Comparison of ENCODE assay signal across 10 cellular contexts in genomic region chr6:11427827-11428245, GRCh38.
A peak's percentile ranks its signal among the peaks of the same experiment; 100 is the strongest.
DNase-seq lines count a peak whose midpoint lies in the region; ATAC-seq and TF ChIP-seq lines count a peak whose summit lies in the region.
"Had no signal": no experiment of that assay in that cellular context is flagged by ENCODE, and none has a peak within 500 bp of the region (broad histone marks: within the 10 kb centered on the region; RNA-seq: fewer than 3 reads in every experiment).

No MANE protein-coding gene starts in this region.

- H3K27me3 ChIP-seq in subcutaneous abdominal adipose tissue (ENCODE audit: control insufficient read depth in 5 of 5, insufficient read depth in 4 of 5, low read length in 5 of 5): no peaks in the 10 kb centered on the region

- POLR2A ChIA-PET in HEK293 (lab: Yijun Ruan, JAX): interaction anchor here (1.0 kb wide), 1 partner anchor 150 kb away, joined by 3 read pairs; no protein-coding TSS in a partner anchor

- H3K27ac ChIP-seq in HEK293 (ENCODE audit: extremely low read depth, low read depth, low read length): no peak overlapping the region
- H3K27ac ChIP-seq in subcutaneous abdominal adipose tissue (ENCODE audit: low read depth, low read length): peak overlapping the region; percentile 83

- H3K9me3 ChIP-seq in HEK293 (ENCODE audit: control insufficient read depth, insufficient read depth, low read depth, low read length) (no peaks in the 10 kb centered on the region), subcutaneous abdominal adipose tissue (ENCODE audit: control insufficient read depth in 5 of 5, low read length in 5 of 5) (no peaks in the 10 kb centered on the region)

- H3K4me3 ChIP-seq in HEK293 (ENCODE audit: low read depth, low read length) (no peak overlapping the region), subcutaneous abdominal adipose tissue (ENCODE audit: low read depth in 1 of 5, low read length in 5 of 5) (no peak overlapping the region)

- DNase-seq in iris pigment epithelial cell (ENCODE audit: low read depth) (peak; percentile 71), OCI-M1 (lab: John Stamatoyannopoulos, UW) (no peak), amygdala (lab: John Stamatoyannopoulos, UW) (no peak)
- DNase-seq: activated naive CD4-positive, alpha-beta T cell; H7; NCI-H1436 treated with DMSO at 0.1 percent for 48 hours had no signal

- no peak overlapping the region for H3K9ac ChIP-seq in subcutaneous abdominal adipose tissue (ENCODE audit: low read length in 5 of 5)

- ATAC-seq in SK-N-SH treated with all-trans-retinoic acid at 6 μM for 48 hours (peak; percentile 62), GM18511 (IDR thresholded peaks at IDR 0.05; ENCODE audit: unreplicated experiment) (no peak)

- no peak for TF ChIP-seq CTCF in HEK293 (tag by site-specific recombination; IDR thresholded peaks at IDR 0.05)

- H3K36me3 ChIP-seq in HEK293 (ENCODE audit: control insufficient read depth in 2 of 2, insufficient read depth in 1 of 2, low read length in 2 of 2) (no peaks in the 10 kb centered on the region; a peak in 1 of 3 replicates), subcutaneous abdominal adipose tissue (ENCODE audit: control insufficient read depth in 5 of 5, insufficient read depth in 5 of 5, low read length in 5 of 5) (no peaks in the 10 kb centered on the region)

- H3K4me1 ChIP-seq in HEK293 (ENCODE audit: control insufficient read depth, insufficient read depth, low read length) (peaks cover 26% of the 10 kb centered on the region), subcutaneous abdominal adipose tissue (ENCODE audit: control insufficient read depth in 5 of 5, insufficient read depth in 5 of 5, low read length in 5 of 5) (peaks cover 13 to 79% (median 71%) of the 10 kb centered on the region in 5 donors)

- CTCF ChIA-PET in HEK293 (lab: Yijun Ruan, JAX): interaction anchor here (0.7 kb wide), 1 partner anchor 14 kb away, joined by 3 read pairs; no protein-coding TSS in a partner anchor

TF ChIP-seq in HEK293, 187 proteins besides CTCF, POLR2A, EP300 and RAD21:
- TF ChIP-seq ZFP69B (tag by site-specific recombination; IDR thresholded peaks at IDR 0.05) (peak; percentile 58; the same call in 1 of the 2 replicates), PBX3 (CRISPR knock-in tag; IDR thresholded peaks at IDR 0.05) (no peak), ZNF2 (tag by site-specific recombination; IDR thresholded peaks at IDR 0.05) (no peak)

TF ChIP-seq in SK-N-SH treated with all-trans-retinoic acid at 6 μM for 48 hours, 23 proteins besides CTCF, POLR2A, EP300 and RAD21:
- TF ChIP-seq RARB (CRISPR knock-in tag; IDR thresholded peaks at IDR 0.05) (no peak), ESRRG (CRISPR knock-in tag; IDR thresholded peaks at IDR 0.05) (no peak), ZFP30 (CRISPR knock-in tag; IDR thresholded peaks at IDR 0.05) (no peak), TOX (CRISPR knock-in tag; IDR thresholded peaks at IDR 0.05; ENCODE audit: borderline replicate concordance) (no peak), ARNTL (CRISPR knock-in tag; IDR thresholded peaks at IDR 0.05; ENCODE audit: borderline replicate concordance, low read depth) (no peak), SNAI2 (CRISPR knock-in tag; IDR thresholded peaks at IDR 0.05) (no peak), ZC3H10 (CRISPR knock-in tag; IDR thresholded peaks at IDR 0.05) (no peak), ZNF70 (CRISPR knock-in tag; IDR thresholded peaks at IDR 0.05) (no peak), CSDC2 (CRISPR knock-in tag; IDR thresholded peaks at IDR 0.05) (no peak), GLIS3 (CRISPR knock-in tag; IDR thresholded peaks at IDR 0.05) (no peak), ZNF8 (CRISPR knock-in tag; IDR thresholded peaks at IDR 0.05) (no peak), CSRNP3 (CRISPR knock-in tag; IDR thresholded peaks at IDR 0.05) (no peak), PATZ1 (CRISPR knock-in tag; IDR thresholded peaks at IDR 0.05; ENCODE audit: borderline replicate concordance) (no peak)
